In the genomic region with DNA sequence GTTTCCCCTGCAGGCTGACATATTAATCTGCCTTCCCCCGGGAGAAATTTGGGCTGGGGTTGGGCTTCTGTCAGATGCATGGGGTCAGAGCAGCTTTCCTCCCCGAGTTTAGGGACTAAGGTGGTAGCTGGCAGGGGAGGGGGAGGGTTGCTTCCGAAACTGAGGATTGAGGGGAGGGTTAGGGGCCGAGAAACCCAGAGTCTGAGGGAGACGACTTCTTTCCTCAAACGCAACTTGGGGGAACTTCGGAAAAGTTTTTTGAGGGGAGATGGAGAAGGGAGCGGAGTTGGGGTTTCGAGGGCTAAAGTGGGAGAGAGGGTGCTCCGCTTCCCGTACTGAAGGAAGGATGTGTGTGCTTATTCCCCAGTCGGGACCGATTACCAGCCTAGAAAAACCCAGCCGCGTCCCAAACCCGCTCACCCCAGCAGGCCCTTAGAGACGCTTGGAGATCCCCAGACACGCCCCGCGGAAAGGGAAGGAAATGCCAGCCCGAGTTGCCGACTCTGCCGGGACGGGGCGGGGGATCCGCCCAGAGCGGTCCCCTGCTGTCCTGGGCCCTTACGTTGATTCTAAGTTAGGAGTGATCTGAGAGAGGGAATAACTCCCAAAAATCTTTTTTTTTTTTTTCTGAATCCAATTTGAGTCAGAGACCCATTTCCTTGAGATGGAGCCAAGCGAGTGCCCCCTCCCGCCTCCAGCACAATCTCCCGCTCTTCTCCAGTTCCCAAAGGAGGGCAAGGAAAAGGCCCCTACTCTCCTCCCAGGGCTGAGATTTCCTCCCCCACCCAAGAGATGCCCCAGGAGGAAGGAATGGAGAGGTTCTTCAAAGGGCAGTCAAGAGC, we compare ENCODE assay signal across 8 cellular contexts.
DNase-seq lines count a peak whose midpoint lies in the region; ATAC-seq and FAIRE-seq lines count a peak whose summit lies in the region.

No MANE protein-coding gene starts in this region.

- in situ Hi-C loops in ACHN (cut with HindIII; ENCODE audit: low pct_ligation_motif_present, low pct_unique_long_range_greater_than_20kb, low sequenced_read_pairs): no loop called here
- in situ Hi-C loops in KBM-7 (cut with MboI; ENCODE audit: low pct_unique_long_range_greater_than_20kb, low sequenced_read_pairs): no loop called here

- H3K4me1 ChIP-seq in esophagus (ENCODE audit: control insufficient read depth in 2 of 2, insufficient read depth in 2 of 2, low read length in 1 of 2): peaks cover 0 to 5% of the 10 kb centered on the region in 2 donors
- H3K4me1 ChIP-seq in muscle layer of duodenum (ENCODE audit: control insufficient read depth in 1 of 2, insufficient read depth in 2 of 2, low read length in 2 of 2): peaks cover 2 to 30% of the 10 kb centered on the region in 2 donors

- peak overlapping the region; percentile 67 to 86 for H3K4me3 ChIP-seq in esophagus (ENCODE audit: low read depth in 1 of 2, low read length in 2 of 2)
- H3K4me3 ChIP-seq in muscle layer of duodenum (ENCODE audit: low read depth in 1 of 2, low read length in 2 of 2): peak overlapping the region; percentile 79 to 87

- H3K27me3 ChIP-seq in esophagus (ENCODE audit: control insufficient read depth in 1 of 2, insufficient read depth in 2 of 2, low read length in 2 of 2): no peaks in the 10 kb centered on the region
- peaks cover 12% of the 10 kb centered on the region for H3K27me3 ChIP-seq in muscle layer of duodenum (ENCODE audit: low read depth, low read length)

- H3K36me3 ChIP-seq in esophagus (ENCODE audit: control insufficient read depth in 2 of 2, insufficient read depth in 2 of 2, low read length in 1 of 2) (no peaks in the 10 kb centered on the region), muscle layer of duodenum (ENCODE audit: control insufficient read depth in 1 of 2, insufficient read depth in 2 of 2, low read length in 2 of 2) (no peaks in the 10 kb centered on the region)

- peak; percentile 76 for DNase-seq in ACHN
- DNase-seq in KBM-7: peak; percentile 19
- no peak for DNase-seq in COLO829 (ENCODE audit: low spot score)
- DNase-seq in GM19239 (ENCODE audit: insufficient read length, low spot score): no peak
- no peak for DNase-seq in SHP77 treated with DMSO at 0.1 percent for 48 hours (lab: John Stamatoyannopoulos, UW)

- H3K9me3 ChIP-seq in esophagus (ENCODE audit: control insufficient read depth in 2 of 2, insufficient read depth in 1 of 2, low read depth in 1 of 2, low read length in 1 of 2) (no peaks in the 10 kb centered on the region), muscle layer of duodenum (ENCODE audit: control insufficient read depth in 1 of 2, low read length in 2 of 2) (no peaks in the 10 kb centered on the region)

- 4 to 6% methylated on average over 31 of the region's 31 CpGs for WGBS in esophagus, 2 donors

- peak overlapping the region; percentile 81 to 86 for H3K27ac ChIP-seq in esophagus (ENCODE audit: low read depth in 2 of 2, low read length in 1 of 2)
- peak overlapping the region; percentile 62 for H3K27ac ChIP-seq in muscle layer of duodenum (ENCODE audit: low read length)

- no peak for FAIRE-seq in GM19239 (lab: Jason Lieb, UNC)

- ATAC-seq in GM21717 (IDR thresholded peaks at IDR 0.05; ENCODE audit: unreplicated experiment): no peak

Comparison
In these comparisons a context has a peak if more than half of its experiments do, and no peak if none do; other contexts are left out.
1. DNase-seq: peak in ACHN (single experiment) and KBM-7 (single experiment); none in COLO829 (single experiment), GM19239 (single experiment) and SHP77 treated with DMSO at 0.1 percent for 48 hours (single experiment).